In the genomic region with DNA sequence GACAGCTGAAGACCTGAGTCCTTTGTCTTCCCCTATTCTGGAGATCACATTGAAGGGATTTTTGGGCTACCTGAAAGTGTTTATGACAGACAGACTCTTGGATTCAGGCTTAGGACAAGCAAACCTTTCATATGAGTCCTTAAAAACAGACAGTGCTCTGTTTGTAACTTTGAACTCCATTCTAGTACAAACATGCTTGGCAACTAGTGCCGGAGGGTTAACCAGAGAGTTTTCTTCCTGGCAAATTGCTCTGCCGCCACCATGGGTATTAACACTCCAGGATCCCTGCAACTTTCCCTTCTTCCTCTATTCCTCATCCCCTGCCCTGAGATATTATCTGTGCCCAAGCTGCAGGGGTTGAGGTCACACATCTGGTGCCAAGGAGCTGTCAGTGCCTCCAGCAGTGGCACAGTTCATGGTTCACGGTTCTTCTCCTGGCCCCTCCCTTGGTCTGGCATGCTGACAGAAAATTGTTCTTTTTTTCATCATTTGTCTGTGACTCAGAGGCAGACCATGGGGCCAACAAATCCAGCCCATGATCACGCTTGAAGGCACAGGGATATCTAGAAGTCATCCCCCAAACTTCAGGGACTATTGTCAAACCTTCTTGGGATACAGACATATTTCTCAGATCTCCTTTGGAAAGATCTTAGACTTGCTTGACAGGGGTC, we compare ENCODE assay signal across 8 cellular contexts.
A peak's percentile ranks its signal among the peaks of the same experiment; 100 is the strongest.
DNase-seq lines count a peak whose midpoint lies in the region; ATAC-seq and TF ChIP-seq lines count a peak whose summit lies in the region.

No MANE protein-coding gene starts in this region.

- no peak overlapping the region for H2AFZ ChIP-seq in Karpas-422 (ENCODE audit: low read length)

- H3K27ac Mint-ChIP-seq in CD4-positive, CD25-positive, alpha-beta regulatory T cell = peak overlapping the region; percentile 29 to 53 (median 32)
- H3K27ac Mint-ChIP-seq in naive B cell = peak overlapping the region in 2 of 6 donors; percentile 17 to 70
- no peak overlapping the region for H3K27ac Mint-ChIP-seq in endothelial cell (ENCODE audit: unreplicated experiment)

- no peak overlapping the region for H3K4me3 ChIP-seq in CD4-positive, CD25-positive, alpha-beta regulatory T cell (ENCODE audit: low read depth, low read length)
- H3K4me3 ChIP-seq in choroid plexus epithelial cell (ENCODE audit: low read depth, low read length) (no peak overlapping the region), Karpas-422 (ENCODE audit: low read length) (no peak overlapping the region)

- no peak overlapping the region for H3K27ac ChIP-seq in CD4-positive, CD25-positive, alpha-beta regulatory T cell (ENCODE audit: insufficient read depth, low read length, poor library complexity, severe bottlenecking)
- no peak overlapping the region for H3K27ac ChIP-seq in Karpas-422 (ENCODE audit: low read length)

- no peak for DNase-seq in CD4-positive, CD25-positive, alpha-beta regulatory T cell
- peak; percentile 79 to 88 for DNase-seq in NCI-H446 (lab: John Stamatoyannopoulos, UW)
- peak; percentile 84 for DNase-seq in choroid plexus epithelial cell (ENCODE audit: low read depth)
- DNase-seq in naive B cell = no peak
- no peak for DNase-seq in hippocampal formation (lab: John Stamatoyannopoulos, UW)
- no peak for DNase-seq in endothelial cell (ENCODE audit: low spot score)
- DNase-seq in Karpas-422 = no peak

- H3K9me3 Mint-ChIP-seq in CD4-positive, CD25-positive, alpha-beta regulatory T cell = peaks cover 0 to 2% (median 0%) of the 10 kb centered on the region in 7 donors
- H3K9me3 Mint-ChIP-seq in naive B cell (peaks cover 0 to 5% (median 0%) of the 10 kb centered on the region in 7 donors), endothelial cell (ENCODE audit: unreplicated experiment) (no peaks in the 10 kb centered on the region)

- no peaks in the 10 kb centered on the region for H3K27me3 Mint-ChIP-seq in CD4-positive, CD25-positive, alpha-beta regulatory T cell
- peaks cover 5 to 11% (median 7%) of the 10 kb centered on the region in 3 donors for H3K27me3 Mint-ChIP-seq in naive B cell
- no peaks in the 10 kb centered on the region for H3K27me3 Mint-ChIP-seq in endothelial cell (ENCODE audit: unreplicated experiment)

- H3K4me2 ChIP-seq in Karpas-422 (ENCODE audit: low read depth, low read length, poor library complexity, severe bottlenecking) = no peak overlapping the region

- no peaks in the 10 kb centered on the region for H3K9me3 ChIP-seq in CD4-positive, CD25-positive, alpha-beta regulatory T cell (ENCODE audit: control insufficient read depth in 2 of 2, low read length in 2 of 2)
- no peaks in the 10 kb centered on the region for H3K9me3 ChIP-seq in Karpas-422 (ENCODE audit: low read length)

- H3K36me3 Mint-ChIP-seq in CD4-positive, CD25-positive, alpha-beta regulatory T cell = peaks cover 35% of the 10 kb centered on the region
- H3K36me3 Mint-ChIP-seq in naive B cell (no peaks in the 10 kb centered on the region), endothelial cell (ENCODE audit: low read depth, unreplicated experiment) (no peaks in the 10 kb centered on the region)

- no peaks in the 10 kb centered on the region for H3K9me2 ChIP-seq in Karpas-422 (replicated peaks; ENCODE audit: insufficient read depth, low read length)

- no peaks in the 10 kb centered on the region for H4K20me1 ChIP-seq in Karpas-422 (ENCODE audit: insufficient read depth, low read depth, low read length)

- no peak for TF ChIP-seq CTCF in choroid plexus epithelial cell (conservative IDR thresholded peaks at IDR 0.05; ENCODE audit: low read depth, low read length)
- no peak for TF ChIP-seq CTCF in endothelial cell (IDR thresholded peaks at IDR 0.05; ENCODE audit: unreplicated experiment)

- H3K4me1 ChIP-seq in CD4-positive, CD25-positive, alpha-beta regulatory T cell (ENCODE audit: control insufficient read depth, insufficient read depth, low read length, poor library complexity, severe bottlenecking) = peaks cover 20% of the 10 kb centered on the region
- H3K4me1 ChIP-seq in Karpas-422 (ENCODE audit: low read length) = no peaks in the 10 kb centered on the region

- H3K79me2 ChIP-seq in Karpas-422 (ENCODE audit: low read length) = no peaks in the 10 kb centered on the region

- H3K27me3 ChIP-seq in CD4-positive, CD25-positive, alpha-beta regulatory T cell (ENCODE audit: control insufficient read depth, insufficient read depth, low read length) = no peaks in the 10 kb centered on the region
- no peaks in the 10 kb centered on the region for H3K27me3 ChIP-seq in Karpas-422 (ENCODE audit: low read length)

- peaks cover 28 to 53% (median 39%) of the 10 kb centered on the region in 4 donors for H3K4me1 Mint-ChIP-seq in CD4-positive, CD25-positive, alpha-beta regulatory T cell
- H3K4me1 Mint-ChIP-seq in naive B cell (peaks cover 19 to 24% (median 21%) of the 10 kb centered on the region in 3 donors), endothelial cell (ENCODE audit: unreplicated experiment) (no peaks in the 10 kb centered on the region)

- H3K4me3 Mint-ChIP-seq in CD4-positive, CD25-positive, alpha-beta regulatory T cell = no peak overlapping the region
- peak overlapping the region in 4 of 8 donors; percentile 13 to 25 (median 14) for H3K4me3 Mint-ChIP-seq in naive B cell
- H3K4me3 Mint-ChIP-seq in endothelial cell (ENCODE audit: unreplicated experiment) = no peak overlapping the region

- H3K9ac ChIP-seq in Karpas-422 (ENCODE audit: low read length) = no peak overlapping the region

- H3K36me3 ChIP-seq in CD4-positive, CD25-positive, alpha-beta regulatory T cell (ENCODE audit: control insufficient read depth, insufficient read depth, low read length) = peaks cover 9% of the 10 kb centered on the region
- no peaks in the 10 kb centered on the region for H3K36me3 ChIP-seq in Karpas-422 (ENCODE audit: insufficient read depth, low read length)

- ATAC-seq in CD4-positive, CD25-positive, alpha-beta regulatory T cell (ENCODE audit: low read depth in 2 of 2) = no peak
- ATAC-seq in naive B cell (ENCODE audit: low read depth in 2 of 2) (peak; percentile 53 to 54), HG03442 (IDR thresholded peaks at IDR 0.05; ENCODE audit: unreplicated experiment) (no peak)

Comparison
In these comparisons a context has a peak if more than half of its experiments do, and no peak if none do; other contexts are left out.
1. ATAC-seq: peak in naive B cell (2 of 2); none in CD4-positive, CD25-positive, alpha-beta regulatory T cell (0 of 2) and HG03442 (single experiment).
2. DNase-seq: peak in NCI-H446 (2 of 2) and choroid plexus epithelial cell (single experiment); none in CD4-positive, CD25-positive, alpha-beta regulatory T cell (0 of 3), naive B cell (single experiment), hippocampal formation (0 of 2), endothelial cell (single experiment) and Karpas-422 (single experiment).